In genomic region chr12:6734506-6735082, GRCh38 we compare ENCODE assay signal across 20 cellular contexts. TPM values are rescaled to one million over a fixed set of nuclear protein-coding genes. Genes with fewer than 3 reads are reported as not detected.
DNase-seq lines count a peak whose midpoint lies in the region; ATAC-seq, FAIRE-seq and TF ChIP-seq lines count a peak whose summit lies in the region.
"Had no signal": no experiment of that assay in that cellular context is flagged by ENCODE, and none has a peak within 500 bp of the region (broad histone marks: within the 10 kb centered on the region; RNA-seq: fewer than 3 reads in every experiment).

No MANE protein-coding gene starts in this region.

- H3K27ac Mint-ChIP-seq in chondrocyte (ENCODE audit: unreplicated experiment): peak overlapping the region; percentile 72

- H3K9me3 ChIP-seq in cardiac muscle cell (ENCODE audit: low read depth) (no peaks in the 10 kb centered on the region), right cardiac atrium (ENCODE audit: control insufficient read depth, low read length) (no peaks in the 10 kb centered on the region), pancreas (no peaks in the 10 kb centered on the region)
- H3K9me3 ChIP-seq: BLaER1 treated with 17β-estradiol and CSF1 and Interleukin-3, amounts not matched to agents 10 nM and 100 nM had no signal

- no peak for DNase-seq in cardiac muscle cell (ENCODE audit: low read depth in 1 of 2, low spot score in 1 of 2)
- no peak for DNase-seq in right cardiac atrium
- no peak for DNase-seq in chondrocyte (ENCODE audit: low spot score)
- peak; percentile 40 for DNase-seq in posterior vena cava (ENCODE audit: low spot score)
- DNase-seq in RCC 7860 (ENCODE audit: low spot score): no peak
- no peak for DNase-seq in pancreas
- DNase-seq: DND-41, GF-D8, GOT3, NCI-H1048, NCI-H1436 treated with DMSO at 0.1 percent for 48 hours, NCI-H2029 treated with DMSO at 0.1 percent for 48 hours, NCI-H748 treated with DMSO at 0.1 percent for 48 hours had no signal

- H3K9me3 Mint-ChIP-seq in chondrocyte (ENCODE audit: low read depth): no peaks in the 10 kb centered on the region

- H3K36me3 Mint-ChIP-seq in chondrocyte (ENCODE audit: low read depth): peaks cover 13% of the 10 kb centered on the region

- 64% methylated on average over 8 of the region's 8 CpGs for WGBS in right cardiac atrium
- 77 to 81% methylated on average over 8 of the region's 8 CpGs for WGBS in pancreas, 2 donors

- H3K4me3 ChIP-seq in cardiac muscle cell (no peak overlapping the region), right cardiac atrium (ENCODE audit: low read length) (no peak overlapping the region), pancreas (no peak overlapping the region)
- H3K4me3 ChIP-seq: BLaER1 treated with 17β-estradiol and CSF1 and Interleukin-3, amounts not matched to agents 10 nM and 100 nM had no signal

- H3K4me3 Mint-ChIP-seq in chondrocyte (ENCODE audit: unreplicated experiment): no peak overlapping the region

- intact Hi-C loops in right cardiac atrium (cut with DNase I) (loop anchor here in 1 of 4 donors (5.0 to 10.0 kb wide), 2 partner anchors 50 to 93 kb away; partner anchors contain the start of genes CD4 and P3H3), posterior vena cava (cut with DNase I) (loop anchor here in 1 of 2 donors (5.0 kb wide), 1 partner anchor 43 kb away; no protein-coding TSS in a partner anchor), pancreas (cut with DNase I) (loop anchor here in 2 of 3 donors (5.0 to 10.0 kb wide), 3 partner anchors 48 to 103 kb away; partner anchors contain the start of genes GPR162 (in 1 of the 2) and P3H3 (in 1 of the 2))

- H3K27me3 Mint-ChIP-seq in chondrocyte (ENCODE audit: low read depth): no peaks in the 10 kb centered on the region

- TF ChIP-seq CTCF in cardiac muscle cell (IDR thresholded peaks at IDR 0.05; ENCODE audit: low read depth, low read length) (no peak), chondrocyte (IDR thresholded peaks at IDR 0.05) (no peak), pancreas (IDR thresholded peaks at IDR 0.05) (no peak)

- FAIRE-seq in RCC 7860 (lab: Jason Lieb, UNC) (no peak), pancreas (lab: Jason Lieb, UNC) (no peak)
- FAIRE-seq: A204.1, GM12891 had no signal

- ATAC-seq in right cardiac atrium: no peak
- ATAC-seq in HG03342 (IDR thresholded peaks at IDR 0.05; ENCODE audit: unreplicated experiment): no peak
- ATAC-seq in GM21526 (IDR thresholded peaks at IDR 0.05; ENCODE audit: low FRiP score, unreplicated experiment): no peak
- no peak for ATAC-seq in pancreas

- H3K27me3 ChIP-seq in cardiac muscle cell (no peaks in the 10 kb centered on the region), right cardiac atrium (ENCODE audit: control insufficient read depth, insufficient read depth) (no peaks in the 10 kb centered on the region), pancreas (no peaks in the 10 kb centered on the region)
- H3K27me3 ChIP-seq: BLaER1 treated with 17β-estradiol and CSF1 and Interleukin-3, amounts not matched to agents 10 nM and 100 nM had no signal

- peak overlapping the region; percentile 37 for H3K27ac ChIP-seq in cardiac muscle cell
- H3K27ac ChIP-seq in right cardiac atrium (ENCODE audit: low read length): no peak overlapping the region
- H3K27ac ChIP-seq in pancreas: no peak overlapping the region

- H3K4me1 Mint-ChIP-seq in chondrocyte (ENCODE audit: low read depth): peaks cover 18% of the 10 kb centered on the region

- H3K36me3 ChIP-seq in cardiac muscle cell: peaks cover 9% of the 10 kb centered on the region
- H3K36me3 ChIP-seq in pancreas: peaks cover 0 to 23% (median 10%) of the 10 kb centered on the region in 3 donors

- H3K4me1 ChIP-seq in cardiac muscle cell (ENCODE audit: low read depth): peaks cover 3% of the 10 kb centered on the region
- no peaks in the 10 kb centered on the region for H3K4me1 ChIP-seq in right cardiac atrium (ENCODE audit: control insufficient read depth, insufficient read depth, low read length)
- H3K4me1 ChIP-seq in pancreas: no peaks in the 10 kb centered on the region

RNA-seq across cellular contexts. Expression of gene COPS7A, which starts 10.7 kb away (rescaled TPM):
- total RNA-seq in cardiac muscle cell: 71.0 and 82.1 TPM in 2 replicates
- polyA plus RNA-seq in cardiac muscle cell: 97.7 and 108 TPM in 2 replicates
- 10 to 100 TPM; 60.3 to 71.0 (median 65.9) TPM for total RNA-seq in right cardiac atrium
- 71.8 TPM for polyA plus RNA-seq in right cardiac atrium
- 57.0 to 74.4 TPM (median 59.3 TPM) in 3 replicates for total RNA-seq in chondrocyte
- 10 to 100 TPM; 46.0 to 54.5 TPM for total RNA-seq in posterior vena cava
- total RNA-seq in pancreas: 10 to 100 TPM; 14.2 to 31.0 (median 23.8) TPM
- 10 to 100 TPM; 29.5 to 39.6 TPM for polyA plus RNA-seq in pancreas

RNA-seq across cellular contexts. Expression of gene MLF2, which starts 18.3 kb away (rescaled TPM):
- total RNA-seq in cardiac muscle cell: 342 and 449 TPM in 2 replicates
- 575 and 592 TPM in 2 replicates for polyA plus RNA-seq in cardiac muscle cell
- 100 to 1,000 TPM; 123 to 135 (median 130) TPM for total RNA-seq in right cardiac atrium
- polyA plus RNA-seq in right cardiac atrium: 146 TPM
- 161 to 172 TPM (median 163 TPM) in 3 replicates for total RNA-seq in chondrocyte
- 100 to 1,000 TPM; 106 to 145 TPM for total RNA-seq in posterior vena cava
- 10 to 100 TPM; 38.5 to 63.0 (median 54.0) TPM for total RNA-seq in pancreas
- polyA plus RNA-seq in pancreas: 100 to 1,000 TPM in 1 of 2 donors, 10 to 100 TPM in 1; 74.7 to 111 TPM

RNA-seq across cellular contexts. Expression of gene PTMS, which starts 31.6 kb away (rescaled TPM):
- total RNA-seq in cardiac muscle cell: 194 and 290 TPM in 2 replicates
- polyA plus RNA-seq in cardiac muscle cell: 426 and 467 TPM in 2 replicates
- total RNA-seq in right cardiac atrium: 100 to 1,000 TPM; 116 to 161 (median 149) TPM
- polyA plus RNA-seq in right cardiac atrium: 244 TPM
- 413 to 493 TPM (median 463 TPM) in 3 replicates for total RNA-seq in chondrocyte
- 100 to 1,000 TPM; 373 to 398 TPM for total RNA-seq in posterior vena cava
- total RNA-seq in pancreas: 100 to 1,000 TPM in 1 of 6 donors, 10 to 100 TPM in 5; 41.0 to 117 (median 58.3) TPM
- polyA plus RNA-seq in pancreas: 100 to 1,000 TPM; 128 to 276 TPM

RNA-seq across cellular contexts. Expression of gene PIANP, which starts 34.0 kb away (rescaled TPM):
- total RNA-seq in cardiac muscle cell (0.36 and 5.5 TPM in 2 replicates), right cardiac atrium (under 1 TPM in 3 of 4 donors, not detected in 1; 0.29 to 0.99 (median 0.80) TPM), chondrocyte (3.2 to 9.3 TPM (median 4.4 TPM) in 3 replicates), posterior vena cava (under 1 TPM in 1 of 2 donors, not detected in 1; 0.69 TPM), pancreas (under 1 TPM in 5 of 6 donors, not detected in 1; 0.12 to 0.34 (median 0.20) TPM)
- polyA plus RNA-seq in cardiac muscle cell (4.1 and 5.0 TPM in 2 replicates), right cardiac atrium (0.18 TPM), pancreas (1 to 10 TPM; 1.4 to 2.7 TPM)
- total RNA-seq: MCF 10A, NCI-H460 had no signal

RNA-seq across cellular contexts. Expression of gene LAG3, which starts 37.7 kb away (rescaled TPM):
- total RNA-seq in cardiac muscle cell (0.15 TPM in 1 of 2 replicates, not detected in the other), right cardiac atrium (1 to 10 TPM in 2 of 4 donors, under 1 TPM in 2; 0.28 to 1.1 (median 0.76) TPM), chondrocyte (0.56 to 1.7 TPM (median 1.0 TPM) in 3 replicates), posterior vena cava (1 to 10 TPM in 1 of 2 donors, under 1 TPM in 1; 0.57 to 1.2 TPM), pancreas (under 1 TPM in 5 of 6 donors, not detected in 1; 0.15 to 0.32 (median 0.19) TPM)
- polyA plus RNA-seq in cardiac muscle cell (0.34 TPM in 1 of 2 replicates, not detected in the other), right cardiac atrium (0.57 TPM), pancreas (under 1 TPM; 0.70 to 0.91 TPM)
